ENCODE assay signal across 11 cellular contexts in genomic region chr3:16289144-16289889, GRCh38. TPM values are rescaled to one million over a fixed set of nuclear protein-coding genes. Genes with fewer than 3 reads are reported as not detected.
DNase-seq lines count a peak whose midpoint lies in the region; ATAC-seq and TF ChIP-seq lines count a peak whose summit lies in the region.
"Had no signal": no experiment of that assay in that cellular context is flagged by ENCODE, and none has a peak within 500 bp of the region (broad histone marks: within the 10 kb centered on the region; RNA-seq: fewer than 3 reads in every experiment).

No MANE protein-coding gene starts in this region.

- peak overlapping the region; percentile 96 for H3K4me3 Mint-ChIP-seq in T-helper 17 cell
- H3K4me3 Mint-ChIP-seq: type B pancreatic cell had no signal

- ATAC-seq in T-helper 17 cell = no peak

- H3K9me3 ChIP-seq in T-helper 17 cell (ENCODE audit: control insufficient read depth, low read length, poor library complexity, severe bottlenecking) = no peaks in the 10 kb centered on the region
- H3K9me3 ChIP-seq in esophagus muscularis mucosa = no peaks in the 10 kb centered on the region
- no peaks in the 10 kb centered on the region for H3K9me3 ChIP-seq in osteoblast (ENCODE audit: low read depth, low read length)

- H3K36me3 ChIP-seq in esophagus muscularis mucosa (peaks cover 0 to 21% (median 0%) of the 10 kb centered on the region in 4 donors), osteoblast (ENCODE audit: insufficient read depth, low read length) (no peaks in the 10 kb centered on the region)

- H3K4me1 Mint-ChIP-seq in T-helper 17 cell = peaks cover 59% of the 10 kb centered on the region

- no peak overlapping the region for H3K4me2 ChIP-seq in osteoblast (ENCODE audit: insufficient read depth, low read length)

- H3K27me3 Mint-ChIP-seq in T-helper 17 cell = no peaks in the 10 kb centered on the region
- H3K27me3 Mint-ChIP-seq: type B pancreatic cell had no signal

- DNase-seq in EH (ENCODE audit: low read depth) (peak; percentile 69), T-helper 17 cell (no peak), esophagus muscularis mucosa (ENCODE audit: extremely low spot score) (no peak), osteoblast (ENCODE audit: insufficient read length, low spot score, missing footprints) (no peak), DMS79 (lab: John Stamatoyannopoulos, UW) (no peak), NCI-H1930 (lab: John Stamatoyannopoulos, UW) (no peak), GM20000 (ENCODE audit: low spot score) (no peak)
- no peak for DNase-seq in activated CD4-positive, CD25-positive, alpha-beta regulatory T cell treated with anti-CD3 and anti-CD28 coated beads, Interleukin-2, amount 50 U/mL, for 72 hours
- DNase-seq: activated gamma-delta T cell treated with Interleukin-2 at 50 U/mL for 16 hours, islet precursor cell had no signal

- no peak for TF ChIP-seq POLR2A in esophagus muscularis mucosa (IDR thresholded peaks at IDR 0.05; ENCODE audit: low read depth)

- peaks cover 25 to 55% (median 44%) of the 10 kb centered on the region in 4 donors for H3K4me1 ChIP-seq in esophagus muscularis mucosa
- peaks cover 26% of the 10 kb centered on the region for H3K4me1 ChIP-seq in osteoblast (ENCODE audit: insufficient read depth, low read length)

- TF ChIP-seq CTCF in esophagus muscularis mucosa (IDR thresholded peaks at IDR 0.05) (no peak), osteoblast (IDR thresholded peaks at IDR 0.05; ENCODE audit: extremely low read depth, low read depth, low read length) (no peak), GM20000 (IDR thresholded peaks at IDR 0.05; ENCODE audit: extremely low read depth, missing control alignments) (no peak)

- intact Hi-C loops in esophagus muscularis mucosa (cut with DNase I) = loop anchor here (2.0 kb wide), 1 partner anchor 261 kb away; no protein-coding TSS in a partner anchor

- 84% methylated on average over 2 of the region's 2 CpGs for WGBS in esophagus muscularis mucosa

- H3K27ac Mint-ChIP-seq in T-helper 17 cell = peak overlapping the region; percentile 95
- H3K27ac Mint-ChIP-seq: type B pancreatic cell had no signal

- H3K27me3 ChIP-seq in esophagus muscularis mucosa (no peaks in the 10 kb centered on the region), osteoblast (ENCODE audit: insufficient read depth, low read length) (no peaks in the 10 kb centered on the region)

- no peaks in the 10 kb centered on the region for H3K79me2 ChIP-seq in osteoblast (ENCODE audit: insufficient read depth, low read length)

- no peak for TF ChIP-seq EP300 in esophagus muscularis mucosa (IDR thresholded peaks at IDR 0.05)

- peaks cover 10% of the 10 kb centered on the region for H4K20me1 ChIP-seq in osteoblast (ENCODE audit: insufficient read depth, low read length)

- H3K4me3 ChIP-seq in esophagus muscularis mucosa = no peak overlapping the region
- no peak overlapping the region for H3K4me3 ChIP-seq in osteoblast (ENCODE audit: insufficient read depth, low read length)

- H2AFZ ChIP-seq in osteoblast (ENCODE audit: low read length) = no peak overlapping the region

- H3K27ac ChIP-seq in esophagus muscularis mucosa (replicated peaks in 1 of 4) (peak overlapping the region; percentile 18 to 56 (median 32)), osteoblast (ENCODE audit: low read depth, low read length) (peak overlapping the region; percentile 18)

- H3K36me3 Mint-ChIP-seq in T-helper 17 cell (ENCODE audit: low read depth) = peaks cover 10% of the 10 kb centered on the region

RNA-seq across cellular contexts. Expression of gene OXNAD1, which starts 24.3 kb away (rescaled TPM):
- total RNA-seq in T-helper 17 cell (10 to 100 TPM; 73.1 to 89.3 TPM), esophagus muscularis mucosa (10 to 100 TPM in 2 of 4 donors, 1 to 10 TPM in 2; 6.7 to 13.3 (median 10.2) TPM), osteoblast (11.2 and 11.9 TPM in 2 replicates)

RNA-seq across cellular contexts. Expression of gene DPH3, which starts 24.6 kb away (rescaled TPM):
- total RNA-seq in T-helper 17 cell = 10 to 100 TPM; 16.1 to 22.8 TPM
- total RNA-seq in esophagus muscularis mucosa = 10 to 100 TPM; 27.2 to 50.7 (median 37.6) TPM
- 21.4 and 27.4 TPM in 2 replicates for total RNA-seq in osteoblast
